ENCODE assay signal across 15 cellular contexts in genomic region chr20:45958593-45958992, GRCh38. TPM values are rescaled to one million over a fixed set of nuclear protein-coding genes. Genes with fewer than 3 reads are reported as not detected.
DNase-seq lines count a peak whose midpoint lies in the region; ATAC-seq and TF ChIP-seq lines count a peak whose summit lies in the region.
"Had no signal": no experiment of that assay in that cellular context is flagged by ENCODE, and none has a peak within 500 bp of the region (broad histone marks: within the 10 kb centered on the region; RNA-seq: fewer than 3 reads in every experiment).

No MANE protein-coding gene starts in this region.

- H3K27me3 Mint-ChIP-seq in CD14-positive monocyte (ENCODE audit: low read depth in 3 of 3) (peaks cover 0 to 2% (median 0%) of the 10 kb centered on the region in 3 donors), H9 (ENCODE audit: low read depth) (no peaks in the 10 kb centered on the region)
- no peaks in the 10 kb centered on the region for H3K27me3 Mint-ChIP-seq in central memory CD8-positive, alpha-beta T cell

- no peak overlapping the region for H2BK120ac ChIP-seq in H9 (ENCODE audit: low read depth, low read length, poor library complexity, severe bottlenecking)

- H3T11ph ChIP-seq in H9 (ENCODE audit: low read length) = no peak overlapping the region

- H2BK15ac ChIP-seq in H9 (ENCODE audit: low read depth, low read length) = no peak overlapping the region

- no peak overlapping the region for H3K4ac ChIP-seq in H9 (ENCODE audit: low read depth, low read length)

- H4K8ac ChIP-seq in H9 (replicated peaks; ENCODE audit: insufficient read length, low read depth, low read length) = no peak overlapping the region

- DNase-seq in CD14-positive monocyte (ENCODE audit: low spot score) = peak; percentile 19
- peak; percentile 9 for DNase-seq in H9
- DNase-seq in central memory CD8-positive, alpha-beta T cell (ENCODE audit: low spot score in 2 of 2) = no peak
- DNase-seq in sciatic nerve (ENCODE audit: low spot score) = peak; percentile 9
- DNase-seq in SW480 (ENCODE audit: low spot score) = no peak
- no peak for DNase-seq in NCI-H345 (lab: John Stamatoyannopoulos, UW)
- DNase-seq: ACHN, C1 segment of cervical spinal cord, NCI-H1436, NCI-H2029, NCI-H526, PC-3, RPMI8226 had no signal

- H4K5ac ChIP-seq in H9 (ENCODE audit: insufficient read length, low read depth, low read length) = no peak overlapping the region

- WGBS in H9 (ENCODE audit: extremely low coverage, insufficient read length, low lambda C conversion rate) = no CpG with 5 or more reads among the region's 4 CpGs

- H2AK5ac ChIP-seq in H9 (ENCODE audit: insufficient read length, low read length) = no peak overlapping the region

- no peak overlapping the region for H3K9ac ChIP-seq in H9 (ENCODE audit: extremely low read depth, insufficient read length, low read length)

- no peak overlapping the region for H2BK12ac ChIP-seq in H9 (ENCODE audit: insufficient read length, low read depth, low read length)

- no peaks in the 10 kb centered on the region for H3K79me2 ChIP-seq in H9 (ENCODE audit: insufficient read depth, low read length)

- H3K14ac ChIP-seq in H9 (ENCODE audit: insufficient read depth, low read length) = no peak overlapping the region

- no peak overlapping the region for H2BK5ac ChIP-seq in H9 (ENCODE audit: insufficient read length, low read length)

- H3K36me3 Mint-ChIP-seq in CD14-positive monocyte (peaks cover 76 to 92% of the 10 kb centered on the region in 2 donors), H9 (ENCODE audit: insufficient read depth in 1 of 3, low read depth in 3 of 3) (peaks cover 25 to 65% (median 49%) of the 10 kb centered on the region in 3 experiments)
- peaks cover 66% of the 10 kb centered on the region for H3K36me3 Mint-ChIP-seq in central memory CD8-positive, alpha-beta T cell (ENCODE audit: insufficient read depth)

- H2BK20ac ChIP-seq in H9 (ENCODE audit: low read depth, low read length, poor library complexity, severe bottlenecking) = no peak overlapping the region

- H3K56ac ChIP-seq in H9 (ENCODE audit: insufficient read length, low read depth, low read length) = no peak overlapping the region

- no peaks in the 10 kb centered on the region for H3K9me3 ChIP-seq in H9 (ENCODE audit: control insufficient read depth, low read depth, low read length)
- H3K9me3 ChIP-seq: SJSA1 had no signal

- no peaks in the 10 kb centered on the region for H3K79me1 ChIP-seq in H9 (ENCODE audit: insufficient read depth, low read depth, low read length, poor library complexity, severe bottlenecking)

- H3K23ac ChIP-seq in H9 (ENCODE audit: insufficient read length, low read depth, low read length) = no peak overlapping the region

- H3K27ac ChIP-seq in H9 (ENCODE audit: insufficient read length, low read depth, low read length) = no peak overlapping the region
- H3K27ac ChIP-seq: SJSA1 had no signal

- peaks cover 1% of the 10 kb centered on the region for H4K20me1 ChIP-seq in H9 (ENCODE audit: control insufficient read depth, insufficient read depth, insufficient read length)

- H3K27me3 ChIP-seq in H9 (ENCODE audit: insufficient read depth, low read length) = no peaks in the 10 kb centered on the region
- H3K27me3 ChIP-seq: SJSA1 had no signal

- H3K18ac ChIP-seq in H9 (ENCODE audit: insufficient read length, low read depth, low read length) = no peak overlapping the region

- H3K4me1 Mint-ChIP-seq in CD14-positive monocyte (no peaks in the 10 kb centered on the region), H9 (no peaks in the 10 kb centered on the region; a peak in 1 of 4 replicates)
- peaks cover 9% of the 10 kb centered on the region for H3K4me1 Mint-ChIP-seq in central memory CD8-positive, alpha-beta T cell

- H3K4me1 ChIP-seq in H9 (ENCODE audit: insufficient read depth, low read length) = no peaks in the 10 kb centered on the region
- H3K4me1 ChIP-seq: SJSA1 had no signal

- H3K23me2 ChIP-seq in H9 (ENCODE audit: insufficient read length, low read depth, low read length, poor library complexity, severe bottlenecking) = no peaks in the 10 kb centered on the region

- peaks cover 0 to 3% (median 0%) of the 10 kb centered on the region in 7 donors for H3K9me3 Mint-ChIP-seq in CD14-positive monocyte
- H3K9me3 Mint-ChIP-seq in H9 = no peaks in the 10 kb centered on the region
- H3K9me3 Mint-ChIP-seq in central memory CD8-positive, alpha-beta T cell = no peaks in the 10 kb centered on the region

- no peak overlapping the region for H3K4me2 ChIP-seq in H9 (ENCODE audit: insufficient read depth, insufficient read length, low read length)

- ATAC-seq in central memory CD8-positive, alpha-beta T cell (replicated peaks; ENCODE audit: extremely low read depth, poor library complexity, severe bottlenecking) = no peak
- ATAC-seq in sciatic nerve (no peak), GM21717 (IDR thresholded peaks at IDR 0.05; ENCODE audit: unreplicated experiment) (no peak)
- ATAC-seq: PC-3 had no signal

- TF ChIP-seq CTCF in CD14-positive monocyte (IDR thresholded peaks at IDR 0.05) (no peak), H9 (conservative IDR thresholded peaks at IDR 0.05) (no peak)

- no peak overlapping the region for H4K91ac ChIP-seq in H9 (ENCODE audit: insufficient read length, low read depth, low read length)

- intact Hi-C loops in CD14-positive monocyte (cut with micrococcal nuclease) = no loop called here
- intact Hi-C loops in sciatic nerve (cut with DNase I) = loop anchor here (10.0 kb wide), 1 partner anchor 64 kb away; the partner anchor contains the start of genes CTSA and NEURL2

- H3K27ac Mint-ChIP-seq in CD14-positive monocyte = no peak overlapping the region
- peak overlapping the region in 1 of 3 experiments; percentile 18; a peak in 1 of 7 replicates for H3K27ac Mint-ChIP-seq in H9
- H3K27ac Mint-ChIP-seq in central memory CD8-positive, alpha-beta T cell (ENCODE audit: low read depth) = peak overlapping the region; percentile 30

- H2AFZ ChIP-seq in H9 (ENCODE audit: low read length) = no peak overlapping the region

- H3K4me3 Mint-ChIP-seq in CD14-positive monocyte = no peak overlapping the region
- no peak overlapping the region for H3K4me3 Mint-ChIP-seq in H9
- no peak overlapping the region for H3K4me3 Mint-ChIP-seq in central memory CD8-positive, alpha-beta T cell

RNA-seq across cellular contexts. Expression of gene ZNF335, which starts 13.4 kb away (rescaled TPM):
- polyA plus RNA-seq in CD14-positive monocyte = 1 to 10 TPM; 2.7 to 3.1 TPM
- total RNA-seq in H9 (2021) (19.7 and 21.1 TPM in 2 replicates), sciatic nerve (22.3 TPM)

RNA-seq across cellular contexts. Expression of gene PCIF1, which starts 24.1 kb away (rescaled TPM):
- 10 to 100 TPM; 50.4 to 54.9 TPM for polyA plus RNA-seq in CD14-positive monocyte
- total RNA-seq in H9 (2021) = 26.6 and 26.8 TPM in 2 replicates
- 38.2 TPM for total RNA-seq in sciatic nerve

RNA-seq across cellular contexts. Expression of gene PLTP, which starts 46.6 kb away (rescaled TPM):
- 1 to 10 TPM; 2.9 to 3.0 TPM for polyA plus RNA-seq in CD14-positive monocyte
- total RNA-seq in H9 (2021) (61.4 and 62.5 TPM in 2 replicates), sciatic nerve (95.4 TPM)

RNA-seq across cellular contexts. Expression of gene MMP9, which starts 50.1 kb away (rescaled TPM):
- polyA plus RNA-seq in CD14-positive monocyte = 1 to 10 TPM in 1 of 2 donors, under 1 TPM in 1; 0.88 to 1.6 TPM
- total RNA-seq in H9 (2021) (2.0 and 2.7 TPM in 2 replicates), sciatic nerve (5.0 TPM)
- total RNA-seq: SJSA1 had no signal

Comparison
In these comparisons a context has a peak if more than half of its experiments do, and no peak if none do; other contexts are left out.
1. DNase-seq: peak in CD14-positive monocyte (single experiment), H9 (single experiment) and sciatic nerve (single experiment); none in central memory CD8-positive, alpha-beta T cell (0 of 2), SW480 (single experiment) and NCI-H345 (single experiment).